Comparison of ENCODE assay signal across 9 cellular contexts in genomic region chr7:20744913-20745587, GRCh38. TPM values are rescaled to one million over a fixed set of nuclear protein-coding genes. Genes with fewer than 3 reads are reported as not detected.
DNase-seq lines count a peak whose midpoint lies in the region; ATAC-seq and TF ChIP-seq lines count a peak whose summit lies in the region.
"Had no signal": no experiment of that assay in that cellular context is flagged by ENCODE, and none has a peak within 500 bp of the region (broad histone marks: within the 10 kb centered on the region; RNA-seq: fewer than 3 reads in every experiment).

No MANE protein-coding gene starts in this region.

- no peaks in the 10 kb centered on the region for H3K36me3 Mint-ChIP-seq in nephron (ENCODE audit: low read depth)
- H3K36me3 Mint-ChIP-seq in stimulated activated effector memory CD8-positive, alpha-beta T cell treated with anti-CD3 and anti-CD28 coated beads, Interleukin-12 subunit alpha, Interleukin-12 subunit beta, amount 100 ng/mL, for 72 hours = no peaks in the 10 kb centered on the region

- peaks cover 37% of the 10 kb centered on the region for H3K4me1 Mint-ChIP-seq in nephron
- H3K4me1 Mint-ChIP-seq in stimulated activated effector memory CD8-positive, alpha-beta T cell treated with anti-CD3 and anti-CD28 coated beads, Interleukin-12 subunit alpha, Interleukin-12 subunit beta, amount 100 ng/mL, for 72 hours = no peaks in the 10 kb centered on the region

- no peaks in the 10 kb centered on the region for H3K27me3 ChIP-seq in H7 (ENCODE audit: control insufficient read depth, insufficient read depth, low read length)

- no peaks in the 10 kb centered on the region for H3K36me3 ChIP-seq in H7 (replicated peaks; ENCODE audit: control insufficient read depth, insufficient read depth, low read length)

- peak overlapping the region in 1 of 3 experiments; percentile 5 for H3K4me3 Mint-ChIP-seq in nephron
- H3K4me3 Mint-ChIP-seq in stimulated activated effector memory CD8-positive, alpha-beta T cell treated with anti-CD3 and anti-CD28 coated beads, Interleukin-12 subunit alpha, Interleukin-12 subunit beta, amount 100 ng/mL, for 72 hours = no peak overlapping the region

- H3K9me3 Mint-ChIP-seq in nephron = no peaks in the 10 kb centered on the region
- no peaks in the 10 kb centered on the region for H3K9me3 Mint-ChIP-seq in stimulated activated effector memory CD8-positive, alpha-beta T cell treated with anti-CD3 and anti-CD28 coated beads, Interleukin-12 subunit alpha, Interleukin-12 subunit beta, amount 100 ng/mL, for 72 hours

- in situ Hi-C loops in SK-MEL-5 (cut with HindIII; ENCODE audit: low pct_unique_long_range_greater_than_20kb, low sequenced_read_pairs) = no loop called here

- TF ChIP-seq CTCF in nephron (IDR thresholded peaks at IDR 0.05; ENCODE audit: unreplicated experiment in 3 of 3) = peak in 2 of 3 experiments; percentile 20 to 45

- H3K27ac Mint-ChIP-seq in nephron = peak overlapping the region in 2 of 3 experiments; percentile 28 to 56
- no peak overlapping the region for H3K27ac Mint-ChIP-seq in stimulated activated effector memory CD8-positive, alpha-beta T cell treated with anti-CD3 and anti-CD28 coated beads, Interleukin-12 subunit alpha, Interleukin-12 subunit beta, amount 100 ng/mL, for 72 hours

- no peak overlapping the region for H3K4me3 ChIP-seq in H7 (ENCODE audit: insufficient read depth, low read depth, low read length)

- DNase-seq in H7 = peak; percentile 17
- DNase-seq in NCI-H146 treated with DMSO at 0.1 percent for 48 hours (lab: John Stamatoyannopoulos, UW; ENCODE audit: unreplicated experiment) = peak; percentile 3
- DNase-seq in SK-MEL-5 (ENCODE audit: low read depth, low spot score) = peak; percentile 48
- no peak for DNase-seq in AG08395 (ENCODE audit: low spot score)
- DNase-seq in stimulated activated effector memory CD8-positive, alpha-beta T cell treated with anti-CD3 and anti-CD28 coated beads, Interleukin-12 subunit alpha, Interleukin-12 subunit beta, amount 100 ng/mL, for 72 hours (ENCODE audit: low spot score in 2 of 2) = no peak
- DNase-seq: glutamatergic neuron had no signal

- H3K27me3 Mint-ChIP-seq in nephron (ENCODE audit: low read depth) = no peaks in the 10 kb centered on the region

- ATAC-seq in HG02840 (IDR thresholded peaks at IDR 0.05; ENCODE audit: low FRiP score, unreplicated experiment) = no peak
- no peak for ATAC-seq in stimulated activated effector memory CD8-positive, alpha-beta T cell treated with anti-CD3 and anti-CD28 coated beads, Interleukin-12 subunit alpha, Interleukin-12 subunit beta, amount 100 ng/mL, for 72 hours

RNA-seq across cellular contexts. Expression of gene SP8, which starts 41.6 kb away (rescaled TPM):
- 44.9 and 59.2 TPM in 2 replicates for total RNA-seq in H7 (2014; rRNA removed; shearing (Covaris generic))
- total RNA-seq in SK-MEL-5 (2014; rRNA removed; shearing (Covaris generic)) = 1.5 and 1.6 TPM in 2 replicates
- 4.3 and 7.2 TPM in 2 replicates for polyA plus RNA-seq in SK-MEL-5 (2015; cell fraction: cytosol; rRNA removed)
- polyA plus RNA-seq in SK-MEL-5 (2015; cell fraction: nucleus; rRNA removed) = 1.4 and 4.8 TPM in 2 replicates
- total RNA-seq: subcutaneous adipose tissue had no signal

Comparison
In these comparisons a context has a peak if more than half of its experiments do, and no peak if none do; other contexts are left out.
1. DNase-seq: peak in H7 (single experiment), NCI-H146 treated with DMSO at 0.1 percent for 48 hours (single experiment) and SK-MEL-5 (single experiment); none in AG08395 (single experiment) and stimulated activated effector memory CD8-positive, alpha-beta T cell treated with anti-CD3 and anti-CD28 coated beads, Interleukin-12 subunit alpha, Interleukin-12 subunit beta, amount 100 ng/mL, for 72 hours (0 of 2).
2. RNA of gene SP8, which starts 41.6 kb away (total RNA-seq): 44.9 to 59.2 TPM in H7; 1.5 to 1.6 TPM in SK-MEL-5; every median in the first group is over 10 times any median in the second.